Comparison of ENCODE assay signal across 25 cellular contexts in genomic region chr2:72132981-72133720, GRCh38. TPM values are rescaled to one million over a fixed set of nuclear protein-coding genes. Genes with fewer than 3 reads are reported as not detected.
DNase-seq lines count a peak whose midpoint lies in the region; ATAC-seq and TF ChIP-seq lines count a peak whose summit lies in the region.
"Had no signal": no experiment of that assay in that cellular context is flagged by ENCODE, and none has a peak within 500 bp of the region (broad histone marks: within the 10 kb centered on the region; RNA-seq: fewer than 3 reads in every experiment).

No MANE protein-coding gene starts in this region.

- peak overlapping the region; percentile 59 for H3K4me2 ChIP-seq in BLaER1
- H3K4me2 ChIP-seq in trophoblast cell (ENCODE audit: low read length): no peak overlapping the region
- H3K4me2 ChIP-seq: KMS-11 had no signal

- H4K20me1 ChIP-seq in BLaER1: no peaks in the 10 kb centered on the region

- H3K23ac ChIP-seq in trophoblast cell (ENCODE audit: low read length): no peak overlapping the region

- H3K4me3 ChIP-seq in BLaER1 (no peak overlapping the region), H7 (ENCODE audit: insufficient read depth, low read depth, low read length) (no peak overlapping the region), endodermal cell (ENCODE audit: low read length) (no peak overlapping the region), trophoblast cell (ENCODE audit: low read depth, low read length) (no peak overlapping the region)
- H3K4me3 ChIP-seq: cardiac muscle cell, HAP-1, left ventricle myocardium inferior, vagina had no signal

- no peak overlapping the region for H4K12ac ChIP-seq in trophoblast cell (ENCODE audit: low read depth, low read length)

- H3K27me3 Mint-ChIP-seq in endodermal cell (ENCODE audit: insufficient read depth): peaks cover 8% of the 10 kb centered on the region
- H3K27me3 Mint-ChIP-seq in activated T-cell treated with anti-CD3 and anti-CD28 coated beads, Interleukin-2, amount 50 U/mL, for 24 hours: peaks cover 13% of the 10 kb centered on the region
- H3K27me3 Mint-ChIP-seq: activated naive CD8-positive, alpha-beta T cell treated with anti-CD3 and anti-CD28 coated beads, Interleukin-2, amount 10 ng/mL, durations not matched to agents 7 days and 5 days had no signal

- no peaks in the 10 kb centered on the region for H3K79me1 ChIP-seq in trophoblast cell (ENCODE audit: low read length)

- H2BK5ac ChIP-seq in trophoblast cell (ENCODE audit: low read depth, low read length, poor library complexity): no peak overlapping the region

- peaks cover 4% of the 10 kb centered on the region for H3K4me1 Mint-ChIP-seq in endodermal cell
- peaks cover 2% of the 10 kb centered on the region for H3K4me1 Mint-ChIP-seq in activated T-cell treated with anti-CD3 and anti-CD28 coated beads, Interleukin-2, amount 50 U/mL, for 24 hours (ENCODE audit: low read depth)
- H3K4me1 Mint-ChIP-seq: activated CD4-positive, alpha-beta T cell treated with anti-CD3 and anti-CD28 coated beads for 36 hours had no signal

- H3K9ac ChIP-seq in BLaER1 (no peak overlapping the region), endodermal cell (ENCODE audit: extremely low read depth, low read length, poor library complexity, severe bottlenecking) (no peak overlapping the region), trophoblast cell (ENCODE audit: low read length) (no peak overlapping the region)
- H3K9ac ChIP-seq: KMS-11 had no signal

- 95 to 98% methylated on average over 11 to 29 of the region's 29 CpGs for WGBS in endodermal cell (ENCODE audit: insufficient coverage in 1 of 2, insufficient read length in 1 of 2), 2 experiments
- no CpG with 5 or more reads among the region's 29 CpGs for WGBS in trophoblast cell (ENCODE audit: extremely low coverage, insufficient coverage, insufficient read length)

- ATAC-seq in sciatic nerve: no peak
- ATAC-seq: activated CD4-positive, alpha-beta T cell treated with anti-CD3 and anti-CD28 coated beads for 36 hours had no signal

- H3K36me3 Mint-ChIP-seq in endodermal cell (ENCODE audit: low read depth): no peaks in the 10 kb centered on the region
- H3K36me3 Mint-ChIP-seq in activated T-cell treated with anti-CD3 and anti-CD28 coated beads, Interleukin-2, amount 50 U/mL, for 24 hours (ENCODE audit: low read depth): no peaks in the 10 kb centered on the region
- H3K36me3 Mint-ChIP-seq: activated naive CD8-positive, alpha-beta T cell treated with anti-CD3 and anti-CD28 coated beads, Interleukin-2, amount 10 ng/mL, durations not matched to agents 7 days and 5 days; naive B cell had no signal

- H3K4me3 Mint-ChIP-seq in endodermal cell: no peak overlapping the region
- H3K4me3 Mint-ChIP-seq in activated T-cell treated with anti-CD3 and anti-CD28 coated beads, Interleukin-2, amount 50 U/mL, for 24 hours: no peak overlapping the region
- H3K4me3 Mint-ChIP-seq: activated CD4-positive, alpha-beta T cell treated with anti-CD3 and anti-CD28 coated beads for 36 hours; activated naive CD8-positive, alpha-beta T cell treated with anti-CD3 and anti-CD28 coated beads, Interleukin-2, amount 10 ng/mL, durations not matched to agents 7 days and 5 days; naive B cell had no signal

- no peaks in the 10 kb centered on the region for H3K27me3 ChIP-seq in BLaER1
- H3K27me3 ChIP-seq in H7 (ENCODE audit: control insufficient read depth, insufficient read depth, low read length): no peaks in the 10 kb centered on the region
- peaks cover 10% of the 10 kb centered on the region for H3K27me3 ChIP-seq in endodermal cell (ENCODE audit: control insufficient read depth, insufficient read depth, low read length, poor library complexity, severe bottlenecking)
- no peaks in the 10 kb centered on the region for H3K27me3 ChIP-seq in trophoblast cell (ENCODE audit: insufficient read depth, low read length)
- H3K27me3 ChIP-seq: vagina had no signal

- H3K9me3 ChIP-seq in BLaER1 (no peaks in the 10 kb centered on the region), endodermal cell (ENCODE audit: control insufficient read depth, low read length) (no peaks in the 10 kb centered on the region), trophoblast cell (ENCODE audit: insufficient read depth, low read depth, low read length) (no peaks in the 10 kb centered on the region)
- H3K9me3 ChIP-seq: HAP-1, left ventricle myocardium inferior, vagina had no signal

- no peaks in the 10 kb centered on the region for H3K79me2 ChIP-seq in trophoblast cell (ENCODE audit: control insufficient read depth, insufficient read depth, low read length, poor library complexity)

- no peak for TF ChIP-seq CTCF in endodermal cell (conservative IDR thresholded peaks at IDR 0.05)

- H2AK5ac ChIP-seq in trophoblast cell (ENCODE audit: low read length): no peak overlapping the region

- no peaks in the 10 kb centered on the region for H3K36me3 ChIP-seq in BLaER1
- H3K36me3 ChIP-seq in H7 (replicated peaks; ENCODE audit: control insufficient read depth, insufficient read depth, low read length): no peaks in the 10 kb centered on the region
- no peaks in the 10 kb centered on the region for H3K36me3 ChIP-seq in endodermal cell (ENCODE audit: control insufficient read depth, insufficient read depth, low read length)
- peaks cover 6% of the 10 kb centered on the region in 2 experiments for H3K36me3 ChIP-seq in trophoblast cell (ENCODE audit: control insufficient read depth in 1 of 2, insufficient read depth in 2 of 2, low read length in 2 of 2)
- H3K36me3 ChIP-seq: cardiac muscle cell, left ventricle myocardium inferior, vagina had no signal

- no peak overlapping the region for H4K91ac ChIP-seq in trophoblast cell (ENCODE audit: low read depth, low read length)

- H2BK12ac ChIP-seq in trophoblast cell (ENCODE audit: low read length): no peak overlapping the region

- no peak overlapping the region for H2BK120ac ChIP-seq in trophoblast cell (ENCODE audit: insufficient read depth, low read length, poor library complexity)

- no peak overlapping the region for H2AFZ ChIP-seq in trophoblast cell (ENCODE audit: insufficient read depth, low read length, poor library complexity)

- no peak overlapping the region for H3K14ac ChIP-seq in trophoblast cell (ENCODE audit: low read length)

- peak; percentile 47 for DNase-seq in H7
- peak; percentile 42 for DNase-seq in endodermal cell
- DNase-seq in sciatic nerve (ENCODE audit: low spot score): peak; percentile 48
- DNase-seq in trophoblast cell: no peak
- DNase-seq in T1000 (lab: John Stamatoyannopoulos, UW): no peak
- DNase-seq in activated T-cell treated with anti-CD3 and anti-CD28 coated beads, Interleukin-2, amount 50 U/mL, for 24 hours: no peak
- DNase-seq: activated CD4-positive, alpha-beta T cell treated with anti-CD3 and anti-CD28 coated beads for 36 hours; activated naive CD8-positive, alpha-beta T cell treated with anti-CD3 and anti-CD28 coated beads, Interleukin-2, amount 10 ng/mL, durations not matched to agents 7 days and 5 days; DMS153; glutamatergic neuron; left ventricle myocardium inferior; midbrain; MM.1S; naive B cell; NCI-H1105 treated with DMSO at 0.1 percent for 48 hours; NCI-H2029; NCI-H526; nucleus accumbens; stimulated activated naive CD4-positive, alpha-beta T cell; T-helper 2 cell had no signal

- no peak overlapping the region for H3K18ac ChIP-seq in trophoblast cell (ENCODE audit: low read length)

- H3K4ac ChIP-seq in trophoblast cell (ENCODE audit: low read depth, low read length): no peak overlapping the region

- no peaks in the 10 kb centered on the region for H3K9me3 Mint-ChIP-seq in endodermal cell
- no peaks in the 10 kb centered on the region for H3K9me3 Mint-ChIP-seq in activated T-cell treated with anti-CD3 and anti-CD28 coated beads, Interleukin-2, amount 50 U/mL, for 24 hours
- H3K9me3 Mint-ChIP-seq: activated naive CD8-positive, alpha-beta T cell treated with anti-CD3 and anti-CD28 coated beads, Interleukin-2, amount 10 ng/mL, durations not matched to agents 7 days and 5 days; naive B cell had no signal

- intact Hi-C loops in sciatic nerve (cut with DNase I): loop anchor here (10.0 kb wide), 1 partner anchor 198 kb away; no protein-coding TSS in a partner anchor

- no peak overlapping the region for H3K27ac Mint-ChIP-seq in endodermal cell
- no peak overlapping the region for H3K27ac Mint-ChIP-seq in activated T-cell treated with anti-CD3 and anti-CD28 coated beads, Interleukin-2, amount 50 U/mL, for 24 hours
- H3K27ac Mint-ChIP-seq: activated CD4-positive, alpha-beta T cell treated with anti-CD3 and anti-CD28 coated beads for 36 hours; activated naive CD8-positive, alpha-beta T cell treated with anti-CD3 and anti-CD28 coated beads, Interleukin-2, amount 10 ng/mL, durations not matched to agents 7 days and 5 days; naive B cell had no signal

- peaks cover 61% of the 10 kb centered on the region for H3K4me1 ChIP-seq in BLaER1
- no peaks in the 10 kb centered on the region for H3K4me1 ChIP-seq in endodermal cell (ENCODE audit: control insufficient read depth, insufficient read depth, low read length)
- peaks cover 6% of the 10 kb centered on the region in 2 experiments for H3K4me1 ChIP-seq in trophoblast cell (ENCODE audit: control insufficient read depth in 1 of 2, insufficient read depth in 2 of 2, low read length in 2 of 2)
- H3K4me1 ChIP-seq: HAP-1 had no signal

- H4K8ac ChIP-seq in trophoblast cell (ENCODE audit: low read depth, low read length): no peak overlapping the region

- no peak overlapping the region for H3K27ac ChIP-seq in BLaER1
- H3K27ac ChIP-seq in endodermal cell (ENCODE audit: low read depth, low read length): no peak overlapping the region
- no peak overlapping the region for H3K27ac ChIP-seq in trophoblast cell (ENCODE audit: low read depth, low read length)
- H3K27ac ChIP-seq: cardiac muscle cell, KMS-11, left ventricle myocardium inferior, vagina had no signal

RNA-seq across cellular contexts. Expression of gene CYP26B1, which starts 14.5 kb away (rescaled TPM):
- 1.1 and 1.3 TPM in 2 replicates for total RNA-seq in H7 (2014; rRNA removed; shearing (Covaris generic))
- total RNA-seq in endodermal cell: under 1 TPM; 0.09 to 0.91 TPM
- 8.0 TPM for polyA plus RNA-seq in endodermal cell (2013, experiment 1 of 2)
- polyA plus RNA-seq in endodermal cell (2013, experiment 2 of 2): 7.7 TPM
- total RNA-seq in sciatic nerve: 12.7 TPM
- 5.7 and 5.9 TPM in 2 replicates for polyA plus RNA-seq in trophoblast cell (2013)
- total RNA-seq: activated CD4-positive, alpha-beta T cell treated with anti-CD3 and anti-CD28 coated beads for 36 hours; activated naive CD8-positive, alpha-beta T cell treated with anti-CD3 and anti-CD28 coated beads, Interleukin-2, amount 10 ng/mL, durations not matched to agents 7 days and 5 days had no signal

Comparison
In these comparisons a context has a peak if more than half of its experiments do, and no peak if none do; other contexts are left out.
1. DNase-seq: peak in H7 (single experiment), endodermal cell (single experiment) and sciatic nerve (single experiment); none in trophoblast cell (0 of 2), T1000 (single experiment) and activated T-cell treated with anti-CD3 and anti-CD28 coated beads, Interleukin-2, amount 50 U/mL, for 24 hours (single experiment).